ENCODE assay signal across 20 cellular contexts in genomic region chr13:26168835-26169234, GRCh38.
"Had no signal": no experiment of that assay in that cellular context is flagged by ENCODE, and none has a peak within 500 bp of the region (broad histone marks: within the 10 kb centered on the region; RNA-seq: fewer than 3 reads in every experiment).

No MANE protein-coding gene starts in this region.

- H3K4me3 ChIP-seq: esophagus squamous epithelium, lung, prostate gland, right atrium auricular region, sigmoid colon, spleen, stomach, thyroid gland, vagina had no signal

- H3K36me3 ChIP-seq: esophagus squamous epithelium, prostate gland, right atrium auricular region, sigmoid colon, spleen, stomach, thyroid gland, vagina had no signal

- H3K4me1 Mint-ChIP-seq: memory B cell had no signal

- H3K9me3 Mint-ChIP-seq: effector memory CD8-positive, alpha-beta T cell; memory B cell; naive thymus-derived CD8-positive, alpha-beta T cell had no signal

- H3K27me3 ChIP-seq: esophagus squamous epithelium, right atrium auricular region, spleen, stomach, thyroid gland, vagina had no signal

- H3K27ac ChIP-seq: esophagus squamous epithelium, prostate gland, right atrium auricular region, sigmoid colon, spleen, stomach, thyroid gland, vagina had no signal

- ATAC-seq: effector memory CD8-positive, alpha-beta T cell; left lobe of liver; naive thymus-derived CD8-positive, alpha-beta T cell had no signal

- H3K4me1 ChIP-seq: esophagus squamous epithelium, prostate gland, right atrium auricular region, sigmoid colon, spleen, stomach, thyroid gland, vagina had no signal

- H3K9me3 ChIP-seq: esophagus squamous epithelium, prostate gland, right atrium auricular region, sigmoid colon, spleen, stomach, thyroid gland, vagina had no signal

- DNase-seq: cortex of kidney; effector memory CD8-positive, alpha-beta T cell; erythroblast; esophagus squamous epithelium; kidney; naive thymus-derived CD8-positive, alpha-beta T cell; nephron progenitor cell; nucleus accumbens; sigmoid colon; spleen; stimulated activated CD4-positive, alpha-beta T cell treated with anti-CD3 and anti-CD28 coated beads, Interleukin-2, amount 100 ng/mL, for 48 hours; stimulated activated naive CD4-positive, alpha-beta T cell; stomach; thyroid gland had no signal

- H3K27ac Mint-ChIP-seq: effector memory CD8-positive, alpha-beta T cell; memory B cell; naive thymus-derived CD8-positive, alpha-beta T cell; nephron progenitor cell had no signal

- H3K4me3 Mint-ChIP-seq: effector memory CD8-positive, alpha-beta T cell; memory B cell; naive thymus-derived CD8-positive, alpha-beta T cell; nephron progenitor cell had no signal

- H3K36me3 Mint-ChIP-seq: memory B cell; naive thymus-derived CD8-positive, alpha-beta T cell had no signal
